In the genomic region with DNA sequence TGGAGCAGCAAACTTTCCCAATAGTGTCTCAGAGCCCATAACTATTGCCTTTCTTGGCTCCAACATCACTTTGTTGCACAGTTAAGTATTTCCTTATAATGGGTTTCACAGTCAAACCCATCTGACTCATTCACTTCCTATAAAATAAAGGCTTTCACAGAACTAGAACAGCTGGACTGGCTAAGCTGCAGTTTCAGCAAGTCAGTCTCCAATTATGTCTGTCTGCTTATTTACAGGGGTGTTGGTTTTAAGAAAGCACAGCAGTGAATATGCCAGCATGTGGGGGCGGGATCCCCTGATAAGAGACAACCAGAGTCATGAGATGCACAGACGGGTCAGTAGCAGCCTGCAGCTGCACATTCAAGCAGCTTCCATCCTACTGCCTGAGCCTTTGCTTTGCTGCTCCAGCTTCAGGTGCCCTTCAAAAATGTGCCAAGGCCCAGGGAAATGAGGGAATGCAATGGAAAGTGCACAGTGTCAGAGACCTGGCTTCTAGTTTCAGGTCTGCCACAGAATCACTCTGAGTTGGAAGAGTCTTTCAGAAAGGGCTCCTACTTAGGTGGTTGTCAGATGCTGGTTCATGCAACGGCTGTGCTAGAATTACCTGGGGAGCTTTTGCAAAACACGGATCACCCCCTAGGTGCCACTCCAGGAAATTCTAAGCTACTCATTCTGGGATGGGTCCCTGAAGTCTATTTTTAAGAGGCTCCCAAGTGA, we compare ENCODE assay signal across 1 cellular context.
TF ChIP-seq lines count a peak whose summit lies in the region.

No MANE protein-coding gene starts in this region.

TF ChIP-seq in K562, 482 proteins besides CTCF, POLR2A, EP300 and RAD21 (continued from another document and continues in another):
- TF ChIP-seq, protein P1, sequence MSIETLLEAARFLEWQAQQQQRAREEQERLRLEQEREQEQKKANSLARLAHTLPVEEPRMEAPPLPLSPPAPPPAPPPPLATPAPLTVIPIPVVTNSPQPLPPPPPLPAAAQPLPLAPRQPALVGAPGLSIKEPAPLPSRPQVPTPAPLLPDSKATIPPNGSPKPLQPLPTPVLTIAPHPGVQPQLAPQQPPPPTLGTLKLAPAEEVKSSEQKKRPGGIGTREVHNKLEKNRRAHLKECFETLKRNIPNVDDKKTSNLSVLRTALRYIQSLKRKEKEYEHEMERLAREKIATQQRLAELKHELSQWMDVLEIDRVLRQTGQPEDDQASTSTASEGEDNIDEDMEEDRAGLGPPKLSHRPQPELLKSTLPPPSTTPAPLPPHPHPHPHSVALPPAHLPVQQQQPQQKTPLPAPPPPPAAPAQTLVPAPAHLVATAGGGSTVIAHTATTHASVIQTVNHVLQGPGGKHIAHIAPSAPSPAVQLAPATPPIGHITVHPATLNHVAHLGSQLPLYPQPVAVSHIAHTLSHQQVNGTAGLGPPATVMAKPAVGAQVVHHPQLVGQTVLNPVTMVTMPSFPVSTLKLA (conservative IDR thresholded peaks at IDR 0.05) = 0 out of 4 replicates have a peak, but pooled peaks of 1 of the 2 experiments have one; percentile 44
- TF ChIP-seq ZNF146 (CRISPR knock-in tag; IDR thresholded peaks at IDR 0.05; ENCODE audit: unreplicated experiment) (no peak), ERF (CRISPR knock-in tag; IDR thresholded peaks at IDR 0.05) (0 out of 2 replicates have a peak, but pooled peaks have one; percentile 41), ZNF589 (CRISPR knock-in tag; IDR thresholded peaks at IDR 0.05; ENCODE audit: low read depth) (peak; percentile 92), CREM (IDR thresholded peaks at IDR 0.05; ENCODE audit: low read depth) (peak; percentile 41; the same call in 1 of the 2 replicates), DMBX1 (CRISPR knock-in tag; IDR thresholded peaks at IDR 0.05; ENCODE audit: borderline replicate concordance) (peak; percentile 58; the same call in 1 of the 2 replicates), MAZ (CRISPR knock-in tag; conservative IDR thresholded peaks at IDR 0.05 in 1 of 2, IDR thresholded peaks at IDR 0.05 in 1 of 2) (0 out of 4 replicates have a peak, but pooled peaks of 1 of the 2 experiments have one; percentile 43), PCBP1 (IDR thresholded peaks at IDR 0.05; ENCODE audit: low read depth, low read length, poor library complexity, severe bottlenecking) (no peak), SMAD3 (CRISPR knock-in tag; conservative IDR thresholded peaks at IDR 0.05) (peak; percentile 63; the same call in 1 of the 2 replicates), KDM1A (IDR thresholded peaks at IDR 0.05) (peak; percentile 81 to 88), TEAD1 (CRISPR knock-in tag; IDR thresholded peaks at IDR 0.05) (peak in 1 of 2 experiments; percentile 79; a peak in 1 of 4 replicates), ZNF785 (CRISPR knock-in tag; IDR thresholded peaks at IDR 0.05) (0 out of 2 replicates have a peak, but pooled peaks have one; percentile 28), SMARCE1 (IDR thresholded peaks at IDR 0.05) (peak; percentile 54; the same call in 1 of the 2 replicates), CTBP1 (IDR thresholded peaks at IDR 0.05; ENCODE audit: borderline replicate concordance) (peak; percentile 70), ARID1B (IDR thresholded peaks at IDR 0.05) (peak; percentile 78), SREBF2 (CRISPR knock-in tag; IDR thresholded peaks at IDR 0.05) (no peak), MYC (IDR thresholded peaks at IDR 0.05; ENCODE audit: low read depth, low read length) (no peak), MYC (CRISPR knock-in tag; IDR thresholded peaks at IDR 0.05; ENCODE audit: borderline replicate concordance, low read depth) (no peak), NFXL1 (CRISPR knock-in tag; IDR thresholded peaks at IDR 0.05) (0 out of 2 replicates have a peak, but pooled peaks have one; percentile 35), TOE1 (IDR thresholded peaks at IDR 0.05; ENCODE audit: borderline replicate concordance) (peak; percentile 49; the same call in 1 of the 2 replicates), TOE1 (CRISPR knock-in tag; IDR thresholded peaks at IDR 0.05; ENCODE audit: borderline replicate concordance, low read depth) (no peak), NR2C2 (CRISPR knock-in tag; IDR thresholded peaks at IDR 0.05) (no peak), NR2C2 (tag; IDR thresholded peaks at IDR 0.05) (peak; percentile 50; the same call in 1 of the 2 replicates), HEY1 (CRISPR knock-in tag; IDR thresholded peaks at IDR 0.05; ENCODE audit: borderline replicate concordance) (no peak), BRF1 (IDR thresholded peaks at IDR 0.05; ENCODE audit: borderline replicate concordance, extremely low read depth, insufficient read length) (no peak), ATF1 (CRISPR knock-in tag; IDR thresholded peaks at IDR 0.05) (no peak), ATF1 (tag; IDR thresholded peaks at IDR 0.05) (peak; percentile 26; the same call in 1 of the 2 replicates), KLF16 (IDR thresholded peaks at IDR 0.05) (peak; percentile 80), FOXK2 (conservative IDR thresholded peaks at IDR 0.05 in 1 of 2, IDR thresholded peaks at IDR 0.05 in 1 of 2; ENCODE audit: low read depth in 2 of 2) (peak; percentile 87 to 90), MBD2 (IDR thresholded peaks at IDR 0.05; ENCODE audit: borderline replicate concordance, low read depth) (no peak), ZNF766 (CRISPR knock-in tag; conservative IDR thresholded peaks at IDR 0.05) (peak; percentile 83), BCL6 (CRISPR knock-in tag; IDR thresholded peaks at IDR 0.05) (0 out of 2 replicates have a peak, but pooled peaks have one; percentile 16), CBFA2T3 (IDR thresholded peaks at IDR 0.05) (peak; percentile 90)
- TF ChIP-seq, protein P2, sequence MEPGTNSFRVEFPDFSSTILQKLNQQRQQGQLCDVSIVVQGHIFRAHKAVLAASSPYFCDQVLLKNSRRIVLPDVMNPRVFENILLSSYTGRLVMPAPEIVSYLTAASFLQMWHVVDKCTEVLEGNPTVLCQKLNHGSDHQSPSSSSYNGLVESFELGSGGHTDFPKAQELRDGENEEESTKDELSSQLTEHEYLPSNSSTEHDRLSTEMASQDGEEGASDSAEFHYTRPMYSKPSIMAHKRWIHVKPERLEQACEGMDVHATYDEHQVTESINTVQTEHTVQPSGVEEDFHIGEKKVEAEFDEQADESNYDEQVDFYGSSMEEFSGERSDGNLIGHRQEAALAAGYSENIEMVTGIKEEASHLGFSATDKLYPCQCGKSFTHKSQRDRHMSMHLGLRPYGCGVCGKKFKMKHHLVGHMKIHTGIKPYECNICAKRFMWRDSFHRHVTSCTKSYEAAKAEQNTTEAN (CRISPR knock-in tag; IDR thresholded peaks at IDR 0.05) = no peak
- TF ChIP-seq, protein P3, sequence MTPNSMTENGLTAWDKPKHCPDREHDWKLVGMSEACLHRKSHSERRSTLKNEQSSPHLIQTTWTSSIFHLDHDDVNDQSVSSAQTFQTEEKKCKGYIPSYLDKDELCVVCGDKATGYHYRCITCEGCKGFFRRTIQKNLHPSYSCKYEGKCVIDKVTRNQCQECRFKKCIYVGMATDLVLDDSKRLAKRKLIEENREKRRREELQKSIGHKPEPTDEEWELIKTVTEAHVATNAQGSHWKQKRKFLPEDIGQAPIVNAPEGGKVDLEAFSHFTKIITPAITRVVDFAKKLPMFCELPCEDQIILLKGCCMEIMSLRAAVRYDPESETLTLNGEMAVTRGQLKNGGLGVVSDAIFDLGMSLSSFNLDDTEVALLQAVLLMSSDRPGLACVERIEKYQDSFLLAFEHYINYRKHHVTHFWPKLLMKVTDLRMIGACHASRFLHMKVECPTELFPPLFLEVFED (CRISPR knock-in tag; conservative IDR thresholded peaks at IDR 0.05) = 0 out of 2 replicates have a peak, but pooled peaks have one; percentile 25
- TF ChIP-seq, protein P4, sequence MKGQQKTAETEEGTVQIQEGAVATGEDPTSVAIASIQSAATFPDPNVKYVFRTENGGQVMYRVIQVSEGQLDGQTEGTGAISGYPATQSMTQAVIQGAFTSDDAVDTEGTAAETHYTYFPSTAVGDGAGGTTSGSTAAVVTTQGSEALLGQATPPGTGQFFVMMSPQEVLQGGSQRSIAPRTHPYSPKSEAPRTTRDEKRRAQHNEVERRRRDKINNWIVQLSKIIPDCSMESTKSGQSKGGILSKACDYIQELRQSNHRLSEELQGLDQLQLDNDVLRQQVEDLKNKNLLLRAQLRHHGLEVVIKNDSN (CRISPR knock-in tag; IDR thresholded peaks at IDR 0.05) = peak; percentile 20; the same call in 1 of the 2 replicates
- TF ChIP-seq, protein P5, sequence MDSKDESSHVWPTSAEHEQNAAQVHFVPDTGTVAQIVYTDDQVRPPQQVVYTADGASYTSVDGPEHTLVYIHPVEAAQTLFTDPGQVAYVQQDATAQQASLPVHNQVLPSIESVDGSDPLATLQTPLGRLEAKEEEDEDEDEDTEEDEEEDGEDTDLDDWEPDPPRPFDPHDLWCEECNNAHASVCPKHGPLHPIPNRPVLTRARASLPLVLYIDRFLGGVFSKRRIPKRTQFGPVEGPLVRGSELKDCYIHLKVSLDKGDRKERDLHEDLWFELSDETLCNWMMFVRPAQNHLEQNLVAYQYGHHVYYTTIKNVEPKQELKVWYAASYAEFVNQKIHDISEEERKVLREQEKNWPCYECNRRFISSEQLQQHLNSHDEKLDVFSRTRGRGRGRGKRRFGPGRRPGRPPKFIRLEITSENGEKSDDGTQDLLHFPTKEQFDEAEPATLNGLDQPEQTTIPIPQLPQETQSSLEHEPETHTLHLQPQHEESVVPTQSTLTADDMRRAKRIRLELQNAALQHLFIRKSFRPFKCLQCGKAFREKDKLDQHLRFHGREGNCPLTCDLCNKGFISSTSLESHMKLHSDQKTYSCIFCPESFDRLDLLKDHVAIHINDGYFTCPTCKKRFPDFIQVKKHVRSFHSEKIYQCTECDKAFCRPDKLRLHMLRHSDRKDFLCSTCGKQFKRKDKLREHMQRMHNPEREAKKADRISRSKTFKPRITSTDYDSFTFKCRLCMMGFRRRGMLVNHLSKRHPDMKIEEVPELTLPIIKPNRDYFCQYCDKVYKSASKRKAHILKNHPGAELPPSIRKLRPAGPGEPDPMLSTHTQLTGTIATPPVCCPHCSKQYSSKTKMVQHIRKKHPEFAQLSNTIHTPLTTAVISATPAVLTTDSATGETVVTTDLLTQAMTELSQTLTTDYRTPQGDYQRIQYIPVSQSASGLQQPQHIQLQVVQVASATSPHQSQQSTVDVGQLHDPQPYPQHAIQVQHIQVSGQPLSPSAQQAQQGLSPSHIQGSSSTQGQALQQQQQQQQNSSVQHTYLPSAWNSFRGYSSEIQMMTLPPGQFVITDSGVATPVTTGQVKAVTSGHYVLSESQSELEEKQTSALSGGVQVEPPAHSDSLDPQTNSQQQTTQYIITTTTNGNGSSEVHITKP (IDR thresholded peaks at IDR 0.05; ENCODE audit: partially characterized antibody) = peak; percentile 42
- TF ChIP-seq, protein P6, sequence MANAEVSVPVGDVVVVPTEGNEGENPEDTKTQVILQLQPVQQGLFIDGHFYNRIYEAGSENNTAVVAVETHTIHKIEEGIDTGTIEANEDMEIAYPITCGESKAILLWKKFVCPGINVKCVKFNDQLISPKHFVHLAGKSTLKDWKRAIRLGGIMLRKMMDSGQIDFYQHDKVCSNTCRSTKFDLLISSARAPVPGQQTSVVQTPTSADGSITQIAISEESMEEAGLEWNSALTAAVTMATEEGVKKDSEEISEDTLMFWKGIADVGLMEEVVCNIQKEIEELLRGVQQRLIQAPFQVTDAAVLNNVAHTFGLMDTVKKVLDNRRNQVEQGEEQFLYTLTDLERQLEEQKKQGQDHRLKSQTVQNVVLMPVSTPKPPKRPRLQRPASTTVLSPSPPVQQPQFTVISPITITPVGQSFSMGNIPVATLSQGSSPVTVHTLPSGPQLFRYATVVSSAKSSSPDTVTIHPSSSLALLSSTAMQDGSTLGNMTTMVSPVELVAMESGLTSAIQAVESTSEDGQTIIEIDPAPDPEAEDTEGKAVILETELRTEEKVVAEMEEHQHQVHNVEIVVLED (CRISPR knock-in tag; IDR thresholded peaks at IDR 0.05) = 0 out of 2 replicates have a peak, but pooled peaks have one; percentile 34
- TF ChIP-seq, protein P7, sequence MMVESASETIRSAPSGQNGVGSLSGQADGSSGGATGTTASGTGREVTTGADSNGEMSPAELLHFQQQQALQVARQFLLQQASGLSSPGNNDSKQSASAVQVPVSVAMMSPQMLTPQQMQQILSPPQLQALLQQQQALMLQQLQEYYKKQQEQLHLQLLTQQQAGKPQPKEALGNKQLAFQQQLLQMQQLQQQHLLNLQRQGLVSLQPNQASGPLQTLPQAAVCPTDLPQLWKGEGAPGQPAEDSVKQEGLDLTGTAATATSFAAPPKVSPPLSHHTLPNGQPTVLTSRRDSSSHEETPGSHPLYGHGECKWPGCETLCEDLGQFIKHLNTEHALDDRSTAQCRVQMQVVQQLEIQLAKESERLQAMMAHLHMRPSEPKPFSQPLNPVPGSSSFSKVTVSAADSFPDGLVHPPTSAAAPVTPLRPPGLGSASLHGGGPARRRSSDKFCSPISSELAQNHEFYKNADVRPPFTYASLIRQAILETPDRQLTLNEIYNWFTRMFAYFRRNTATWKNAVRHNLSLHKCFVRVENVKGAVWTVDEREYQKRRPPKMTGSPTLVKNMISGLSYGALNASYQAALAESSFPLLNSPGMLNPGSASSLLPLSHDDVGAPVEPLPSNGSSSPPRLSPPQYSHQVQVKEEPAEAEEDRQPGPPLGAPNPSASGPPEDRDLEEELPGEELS (CRISPR knock-in tag; IDR thresholded peaks at IDR 0.05; ENCODE audit: borderline replicate concordance) = no peak
